Comparison of ENCODE assay signal across 26 cellular contexts in the genomic region with DNA sequence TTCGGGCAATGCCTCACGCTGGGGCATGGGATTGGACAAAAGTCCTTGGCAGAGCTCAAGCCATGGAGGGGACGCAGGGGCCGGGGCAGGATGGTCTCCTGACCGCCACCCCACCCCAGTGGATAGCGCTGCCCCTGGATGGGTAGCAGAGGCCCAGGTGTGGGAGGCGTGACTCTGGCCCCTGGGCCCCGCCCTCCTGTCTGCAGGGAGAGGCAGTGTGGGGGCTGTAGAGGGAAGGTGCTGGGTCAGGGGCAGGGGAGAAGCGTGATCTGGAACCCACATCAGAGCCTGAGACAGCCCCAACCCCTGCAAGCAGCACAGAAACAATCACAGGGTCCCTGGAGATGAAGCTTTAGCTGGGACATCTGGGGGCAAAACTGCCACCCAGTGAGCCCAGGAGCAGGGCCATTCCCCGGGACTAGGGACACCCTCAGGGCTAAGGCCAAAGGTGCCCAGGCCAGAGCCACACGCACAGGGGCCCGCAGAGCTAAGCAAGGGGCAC. TPM values are rescaled to one million over a fixed set of nuclear protein-coding genes. Genes with fewer than 3 reads are reported as not detected.
DNase-seq lines count a peak whose midpoint lies in the region; ATAC-seq and TF ChIP-seq lines count a peak whose summit lies in the region.
"Had no signal": no experiment of that assay in that cellular context is flagged by ENCODE, and none has a peak within 500 bp of the region (broad histone marks: within the 10 kb centered on the region; RNA-seq: fewer than 3 reads in every experiment).

No MANE protein-coding gene starts in this region.

- CTCF ChIA-PET in AG04450 (lab: Charles Lee) = interaction anchor here (1.0 kb wide), 1 partner anchor 76 kb away, joined by 3 read pairs; no protein-coding TSS in a partner anchor
- CTCF ChIA-PET in WTC11 (lab: Charles Lee) = interaction anchor here (1.3 kb wide), 1 partner anchor 63 kb away, joined by 3 read pairs; no protein-coding TSS in a partner anchor

- POLR2A ChIA-PET in AG04450 (lab: Yijun Ruan, JAX) = no interaction called here
- POLR2A ChIA-PET in WTC11 (lab: Charles Lee) = no interaction called here

- H3K27me3 ChIP-seq in AG04450 (ENCODE audit: control insufficient read depth, insufficient read depth, low read length) = no peaks in the 10 kb centered on the region
- H3K27me3 ChIP-seq: suprapubic skin, uterus had no signal

- no peak for DNase-seq in AG04450 (ENCODE audit: low read depth, low spot score)
- peak; percentile 30 for DNase-seq in D341Med (ENCODE audit: low spot score)
- DNase-seq in WTC11 (ENCODE audit: low spot score) = peak; percentile 13
- DNase-seq in mesenteric fat pad (ENCODE audit: low spot score) = peak; percentile 82
- no peak for DNase-seq in RPMI8226
- no peak for DNase-seq in stimulated activated naive B cell treated with anti-CD40 and anti-IgM and Interleukin-4, amounts not matched to agents 10 μg/mL and 1 μg/mL and 100 μg/mL, for 72 hours
- DNase-seq: activated CD4-positive, alpha-beta T cell treated with anti-CD3 and anti-CD28 coated beads for 48 hours; activated T-cell treated with anti-CD3 and anti-CD28 coated beads, Interleukin-2, amount 50 U/mL, for 72 hours; anterior cingulate cortex; EL; glutamatergic neuron; MV-4-11; NCI-H146; NCI-H2171 treated with DMSO at 0.1 percent for 48 hours; NCI-H524; stimulated activated CD4-positive, alpha-beta T cell treated with anti-CD3 and anti-CD28 coated beads, Interleukin-2, amount 100 ng/mL, for 24 hours; T-helper 17 cell had no signal

- no peak overlapping the region for H3K27ac Mint-ChIP-seq in WTC11
- no peak overlapping the region for H3K27ac Mint-ChIP-seq in stimulated activated naive B cell treated with anti-CD40 and anti-IgM and Interleukin-4, amounts not matched to agents 10 μg/mL and 1 μg/mL and 100 μg/mL, for 72 hours
- H3K27ac Mint-ChIP-seq: activated naive CD4-positive, alpha-beta T cell treated with anti-CD3 and anti-CD28 coated beads, Interleukin-2, amount 50 U/mL, for 24 hours; activated T-cell treated with anti-CD3 and anti-CD28 coated beads, Interleukin-2, amount 50 U/mL, for 72 hours; CD4-positive, alpha-beta T cell; stimulated activated memory B cell treated with anti-CD40 and anti-IgM and Interleukin-4, amounts not matched to agents 10 μg/mL and 1 μg/mL and 100 μg/mL, for 72 hours; T-helper 17 cell had no signal

- H3K4me1 Mint-ChIP-seq in WTC11 = peaks cover 29% of the 10 kb centered on the region
- H3K4me1 Mint-ChIP-seq in stimulated activated naive B cell treated with anti-CD40 and anti-IgM and Interleukin-4, amounts not matched to agents 10 μg/mL and 1 μg/mL and 100 μg/mL, for 72 hours = peaks cover 8% of the 10 kb centered on the region in 2 donors

- H3K9me3 ChIP-seq in AG04450 (ENCODE audit: control insufficient read depth, insufficient read depth, low read length) = no peaks in the 10 kb centered on the region; the same call in 1 of the 2 replicates
- H3K9me3 ChIP-seq: neutrophil, suprapubic skin, uterus had no signal

- H3K4me3 ChIP-seq in AG04450 (ENCODE audit: low read depth, low read length) = no peak overlapping the region
- H3K4me3 ChIP-seq: suprapubic skin, uterus had no signal

- H3K4me3 Mint-ChIP-seq in WTC11 = no peak overlapping the region
- no peak overlapping the region for H3K4me3 Mint-ChIP-seq in stimulated activated naive B cell treated with anti-CD40 and anti-IgM and Interleukin-4, amounts not matched to agents 10 μg/mL and 1 μg/mL and 100 μg/mL, for 72 hours
- H3K4me3 Mint-ChIP-seq: activated naive CD4-positive, alpha-beta T cell treated with anti-CD3 and anti-CD28 coated beads, Interleukin-2, amount 50 U/mL, for 24 hours; activated T-cell treated with anti-CD3 and anti-CD28 coated beads, Interleukin-2, amount 50 U/mL, for 72 hours; CD4-positive, alpha-beta T cell; stimulated activated memory B cell treated with anti-CD40 and anti-IgM and Interleukin-4, amounts not matched to agents 10 μg/mL and 1 μg/mL and 100 μg/mL, for 72 hours; T-helper 17 cell had no signal

- no peak for ATAC-seq in WTC11
- ATAC-seq in HG03457 (IDR thresholded peaks at IDR 0.05; ENCODE audit: unreplicated experiment) = no peak
- ATAC-seq in GM18870 (IDR thresholded peaks at IDR 0.05; ENCODE audit: unreplicated experiment) = no peak
- no peak for ATAC-seq in stimulated activated naive B cell treated with anti-CD40 and anti-IgM and Interleukin-4, amounts not matched to agents 10 μg/mL and 1 μg/mL and 100 μg/mL, for 72 hours (replicated peaks)
- ATAC-seq: activated T-cell treated with anti-CD3 and anti-CD28 coated beads, Interleukin-2, amount 50 U/mL, for 72 hours; stimulated activated memory B cell treated with anti-CD40 and anti-IgM and Interleukin-4, amounts not matched to agents 10 μg/mL and 1 μg/mL and 100 μg/mL, for 72 hours; T-helper 17 cell had no signal

- H3K27me3 Mint-ChIP-seq in WTC11 (ENCODE audit: low read depth) = no peaks in the 10 kb centered on the region
- peaks cover 30 to 33% of the 10 kb centered on the region in 2 donors for H3K27me3 Mint-ChIP-seq in stimulated activated naive B cell treated with anti-CD40 and anti-IgM and Interleukin-4, amounts not matched to agents 10 μg/mL and 1 μg/mL and 100 μg/mL, for 72 hours

- no peaks in the 10 kb centered on the region for H3K36me3 Mint-ChIP-seq in WTC11
- no peaks in the 10 kb centered on the region for H3K36me3 Mint-ChIP-seq in stimulated activated naive B cell treated with anti-CD40 and anti-IgM and Interleukin-4, amounts not matched to agents 10 μg/mL and 1 μg/mL and 100 μg/mL, for 72 hours
- H3K36me3 Mint-ChIP-seq: stimulated activated memory B cell treated with anti-CD40 and anti-IgM and Interleukin-4, amounts not matched to agents 10 μg/mL and 1 μg/mL and 100 μg/mL, for 72 hours had no signal

- no peak for TF ChIP-seq CTCF in AG04450 (IDR thresholded peaks at IDR 0.05; ENCODE audit: low read depth, low read length)
- TF ChIP-seq CTCF in WTC11 (IDR thresholded peaks at IDR 0.05) = no peak

- no peaks in the 10 kb centered on the region for H3K9me3 Mint-ChIP-seq in WTC11
- no peaks in the 10 kb centered on the region for H3K9me3 Mint-ChIP-seq in stimulated activated naive B cell treated with anti-CD40 and anti-IgM and Interleukin-4, amounts not matched to agents 10 μg/mL and 1 μg/mL and 100 μg/mL, for 72 hours
- H3K9me3 Mint-ChIP-seq: activated naive CD4-positive, alpha-beta T cell treated with anti-CD3 and anti-CD28 coated beads, Interleukin-2, amount 50 U/mL, for 24 hours; activated T-cell treated with anti-CD3 and anti-CD28 coated beads, Interleukin-2, amount 50 U/mL, for 72 hours; CD4-positive, alpha-beta T cell; stimulated activated memory B cell treated with anti-CD40 and anti-IgM and Interleukin-4, amounts not matched to agents 10 μg/mL and 1 μg/mL and 100 μg/mL, for 72 hours had no signal

- peak overlapping the region; percentile 31 for H3K27ac ChIP-seq in AG04450 (ENCODE audit: low read depth, low read length)
- H3K27ac ChIP-seq: KMS-11, neutrophil, suprapubic skin, uterus had no signal

TF ChIP-seq in WTC11, 78 proteins besides CTCF, POLR2A, EP300 and RAD21 (continues in another document):
- TF ChIP-seq ZNF416 (CRISPR knock-in tag; IDR thresholded peaks at IDR 0.05) = no peak
- no peak for TF ChIP-seq NR3C1 (CRISPR knock-in tag; conservative IDR thresholded peaks at IDR 0.05; ENCODE audit: low read depth)
- TF ChIP-seq ZNF317 (CRISPR knock-in tag; IDR thresholded peaks at IDR 0.05; ENCODE audit: borderline replicate concordance, low read depth) = no peak
- no peak for TF ChIP-seq ATF1 (CRISPR knock-in tag; IDR thresholded peaks at IDR 0.05)
- no peak for TF ChIP-seq FOXK1 (CRISPR knock-in tag; IDR thresholded peaks at IDR 0.05)
- TF ChIP-seq ZNF138 (CRISPR knock-in tag; conservative IDR thresholded peaks at IDR 0.05) = no peak
- TF ChIP-seq JUN (CRISPR knock-in tag; IDR thresholded peaks at IDR 0.05) = no peak
- TF ChIP-seq MAX (CRISPR knock-in tag; IDR thresholded peaks at IDR 0.05) = no peak
- no peak for TF ChIP-seq ZNF532 (CRISPR knock-in tag; IDR thresholded peaks at IDR 0.05; ENCODE audit: borderline replicate concordance)

RNA-seq across cellular contexts. Expression of gene NACC2, which starts 36.2 kb away (rescaled TPM):
- 11.7 and 12.2 TPM in 2 replicates for polyA plus RNA-seq in AG04450 (2011; rRNA removed)
- 12.9 and 14.1 TPM in 2 replicates for polyA minus RNA-seq in AG04450 (2011; rRNA and poly(A)+ RNA removed)
- total RNA-seq in WTC11 (2021) (14.1 to 17.1 TPM (median 14.5 TPM) in 3 replicates), mesenteric fat pad (41.4 TPM)

RNA-seq across cellular contexts. Expression of gene TMEM250, which starts 59.8 kb away (rescaled TPM):
- polyA plus RNA-seq in AG04450 (2011; rRNA removed) = 8.8 and 12.7 TPM in 2 replicates
- 10.6 and 12.1 TPM in 2 replicates for polyA minus RNA-seq in AG04450 (2011; rRNA and poly(A)+ RNA removed)
- total RNA-seq in WTC11 (2021) (39.4 to 41.0 TPM (median 39.5 TPM) in 3 replicates), mesenteric fat pad (30.2 TPM)

Comparison
In these comparisons a context has a peak if more than half of its experiments do, and no peak if none do; other contexts are left out.
1. DNase-seq: peak in D341Med (single experiment), WTC11 (single experiment) and mesenteric fat pad (single experiment); none in AG04450 (single experiment), RPMI8226 (single experiment) and stimulated activated naive B cell treated with anti-CD40 and anti-IgM and Interleukin-4, amounts not matched to agents 10 μg/mL and 1 μg/mL and 100 μg/mL, for 72 hours (single experiment).